12 cellular contexts compared by ENCODE assay signal in the genomic region with DNA sequence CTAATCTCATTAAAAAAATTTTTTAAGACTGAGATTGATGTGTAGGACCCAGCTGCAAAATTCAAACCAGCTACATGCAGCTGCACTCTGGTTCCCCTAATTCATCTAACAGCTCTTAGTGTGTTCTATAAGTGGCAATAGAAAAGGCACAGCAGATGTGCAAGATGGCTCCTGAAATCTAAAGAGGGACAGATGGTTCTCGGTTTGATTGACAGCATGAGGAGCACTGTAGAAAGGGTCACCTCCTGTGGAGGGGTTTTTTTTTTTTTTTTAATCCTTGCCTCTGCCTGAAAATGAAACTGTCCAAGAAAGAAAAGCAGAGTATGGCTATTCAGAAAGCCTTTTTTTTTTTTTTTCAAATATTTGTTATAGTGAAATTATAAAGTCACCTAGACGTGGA. TPM values are rescaled to one million over a fixed set of nuclear protein-coding genes. Genes with fewer than 3 reads are reported as not detected.
A peak's percentile ranks its signal among the peaks of the same experiment; 100 is the strongest.
DNase-seq lines count a peak whose midpoint lies in the region; ATAC-seq, FAIRE-seq and TF ChIP-seq lines count a peak whose summit lies in the region.
"Had no signal": no experiment of that assay in that cellular context is flagged by ENCODE, and none has a peak within 500 bp of the region (broad histone marks: within the 10 kb centered on the region; RNA-seq: fewer than 3 reads in every experiment).

No MANE protein-coding gene starts in this region.

- DNase-seq in OCI-LY7 (ENCODE audit: low spot score) (peak; percentile 96), HUDEP-2 (lab: John Stamatoyannopoulos, UW; ENCODE audit: unreplicated experiment in 76 of 76) (no peak), frontal cortex (ENCODE audit: low spot score in 2 of 2) (no peak)
- no peak for DNase-seq in activated naive CD4-positive, alpha-beta T cell treated with Interleukin-2 at 50 U/mL for 16 hours
- DNase-seq in activated CD8-positive, alpha-beta memory T cell treated with anti-CD3 and anti-CD28 coated beads, Interleukin-2, amount 50 U/mL, for 4 hours, result no peak
- DNase-seq: aorta, esophagus squamous epithelium, lower lobe of right lung, substantia nigra had no signal

- H3K36me3 ChIP-seq in OCI-LY7 (ENCODE audit: insufficient read depth, low read length), result no peaks in the 10 kb centered on the region
- H3K36me3 ChIP-seq: esophagus squamous epithelium, lower lobe of right lung had no signal

- intact Hi-C loops in OCI-LY7 (cut with micrococcal nuclease; ENCODE audit: unreplicated experiment), result loop anchor here (1.0 kb wide), 2 partner anchors 17 to 34 kb away; partner anchors contain the start of genes FRYL and OCIAD1

- H3K4me3 ChIP-seq in OCI-LY7 (ENCODE audit: low read depth, low read length, poor library complexity, severe bottlenecking), result peak overlapping the region; percentile 36
- H3K4me3 ChIP-seq: esophagus squamous epithelium, lower lobe of right lung had no signal

- ATAC-seq in GM18517 (IDR thresholded peaks at IDR 0.05; ENCODE audit: unreplicated experiment), result peak; percentile 93
- peak; percentile 74 for ATAC-seq in GM21619 (IDR thresholded peaks at IDR 0.05; ENCODE audit: unreplicated experiment)
- ATAC-seq in HG03575 (IDR thresholded peaks at IDR 0.05; ENCODE audit: extremely low read depth, insufficient number of reproducible peaks, low FRiP score, unreplicated experiment), result peak; percentile 61
- ATAC-seq: lower lobe of right lung had no signal

- FAIRE-seq in frontal cortex (lab: Jason Lieb, UNC), result no peak

- no peaks in the 10 kb centered on the region for H3K9me2 ChIP-seq in OCI-LY7 (ENCODE audit: insufficient read depth, low read length)

- no peaks in the 10 kb centered on the region; the same call in 1 of the 2 replicates for H3K9me3 ChIP-seq in OCI-LY7 (ENCODE audit: low read length)
- H3K9me3 ChIP-seq: esophagus squamous epithelium, lower lobe of right lung had no signal

- H3K4me2 ChIP-seq in OCI-LY7 (ENCODE audit: low read length), result peak overlapping the region; percentile 68

- H2AFZ ChIP-seq in OCI-LY7 (ENCODE audit: low read length), result peak overlapping the region; percentile 73; the same call in 1 of the 2 replicates

- H3K79me2 ChIP-seq in OCI-LY7 (ENCODE audit: insufficient read depth, low read depth, low read length), result no peaks in the 10 kb centered on the region

- peak overlapping the region; percentile 86 for H3K27ac ChIP-seq in OCI-LY7 (ENCODE audit: low read depth, low read length, poor library complexity, severe bottlenecking)
- H3K27ac ChIP-seq: esophagus squamous epithelium, lower lobe of right lung had no signal

- BruUV-seq in OCI-LY7 (replicated peaks; lab: Mats Ljungman, UMichigan), result no TSS peak

- H3K4me1 ChIP-seq in OCI-LY7 (ENCODE audit: insufficient read depth, low read length, poor library complexity, severe bottlenecking), result peaks cover 51% of the 10 kb centered on the region
- H3K4me1 ChIP-seq: esophagus squamous epithelium, lower lobe of right lung had no signal

- POLR2A ChIA-PET in OCI-LY7 (lab: Charles Lee), result interaction anchor here (0.7 to 2.5 kb wide), 14 partner anchors 11 to 1317 kb away, joined by 3 to 24 read pairs (median 6); partner anchors contain the start of genes FRYL and OCIAD1

- TF ChIP-seq CTCF in OCI-LY7 (conservative IDR thresholded peaks at IDR 0.05; ENCODE audit: low read length), result no peak; the same call in 1 of the 2 replicates

- no peaks in the 10 kb centered on the region for H4K20me1 ChIP-seq in OCI-LY7 (ENCODE audit: insufficient read depth, low read length)

- CTCF ChIA-PET in OCI-LY7 (lab: Charles Lee; ENCODE audit: unreplicated experiment), result interaction anchor here (1.0 kb wide), 1 partner anchor 14 kb away, joined by 3 read pairs; no protein-coding TSS in a partner anchor

RNA-seq across cellular contexts. Expression of gene OCIAD1, which starts 16.9 kb away (rescaled TPM):
- 50.4 and 76.1 TPM in 2 replicates for total RNA-seq in OCI-LY7 (2014; rRNA removed; shearing (Covaris generic))
- total RNA-seq in OCI-LY7 (2022) (136 and 143 TPM in 2 replicates), frontal cortex (179 TPM)

RNA-seq across cellular contexts. Expression of gene FRYL, which starts 33.9 kb away (rescaled TPM):
- total RNA-seq in OCI-LY7 (2014; rRNA removed; shearing (Covaris generic)), result 85.4 and 91.9 TPM in 2 replicates
- 88.1 and 88.5 TPM in 2 replicates for total RNA-seq in OCI-LY7 (2022)
- 60.7 TPM for total RNA-seq in frontal cortex
